ENCODE assay signal across 1 cellular context in the genomic region with DNA sequence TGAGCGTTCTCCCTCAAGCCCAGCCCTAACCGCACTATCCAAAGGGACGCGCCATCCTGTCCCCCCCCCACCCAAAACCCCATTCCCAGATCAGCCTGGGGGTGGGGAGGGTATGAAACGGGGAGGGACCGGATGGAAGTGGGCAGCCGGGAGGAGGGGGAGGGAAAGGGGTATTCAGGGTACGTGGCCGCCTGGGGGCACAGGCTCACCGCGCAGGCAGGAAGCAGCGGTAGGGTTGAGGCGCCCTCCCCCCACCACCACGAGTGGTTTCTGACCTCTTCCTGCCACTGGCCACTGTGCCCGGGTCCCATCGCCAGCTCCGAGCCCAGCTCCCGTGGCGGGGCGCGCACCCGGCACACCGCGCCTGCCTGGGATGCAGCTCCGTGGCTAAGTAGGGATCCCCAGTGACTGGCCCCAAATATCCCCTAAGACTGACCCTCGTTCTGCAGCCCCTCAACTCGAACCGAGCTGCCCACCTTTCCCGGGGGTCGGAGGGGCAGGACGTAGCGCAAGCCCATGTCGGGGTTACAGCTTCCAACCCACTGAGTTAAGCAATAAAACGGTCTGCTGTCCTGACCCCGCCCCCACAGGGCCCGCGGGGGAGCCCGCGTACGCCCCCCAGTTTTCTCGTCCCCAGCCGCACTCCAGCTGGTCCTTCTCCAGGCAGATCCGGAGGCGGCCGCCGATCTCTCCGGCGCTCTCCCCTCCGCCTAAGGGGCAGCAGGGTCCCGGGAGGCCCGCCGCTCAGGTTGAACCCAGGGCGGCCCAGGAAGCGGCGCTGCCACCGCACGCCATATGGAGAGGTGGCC.
TF ChIP-seq lines count a peak whose summit lies in the region.

No MANE protein-coding gene starts in this region.

TF ChIP-seq in PFSK-1, 5 proteins besides CTCF, POLR2A, EP300 and RAD21:
- TF ChIP-seq FOXP2 (optimal IDR thresholded peaks at IDR 0.05; ENCODE audit: borderline replicate concordance, extremely low read depth, extremely low read length, insufficient read depth) (peak; percentile 32), SIN3A (IDR thresholded peaks at IDR 0.05; ENCODE audit: borderline replicate concordance, insufficient read depth, low read length) (no peak), REST (IDR thresholded peaks at IDR 0.05; ENCODE audit: insufficient read depth in 1 of 2, low read depth in 2 of 2, low read length in 2 of 2) (no peak), TAF1 (IDR thresholded peaks at IDR 0.05; ENCODE audit: borderline replicate concordance, insufficient read depth, low read length) (no peak), POLR2AphosphoS5 (IDR thresholded peaks at IDR 0.05; ENCODE audit: low read depth, low read length) (peak; percentile 40; the same call in 1 of the 2 replicates)
